ENCODE assay signal across 12 cellular contexts in the genomic region with DNA sequence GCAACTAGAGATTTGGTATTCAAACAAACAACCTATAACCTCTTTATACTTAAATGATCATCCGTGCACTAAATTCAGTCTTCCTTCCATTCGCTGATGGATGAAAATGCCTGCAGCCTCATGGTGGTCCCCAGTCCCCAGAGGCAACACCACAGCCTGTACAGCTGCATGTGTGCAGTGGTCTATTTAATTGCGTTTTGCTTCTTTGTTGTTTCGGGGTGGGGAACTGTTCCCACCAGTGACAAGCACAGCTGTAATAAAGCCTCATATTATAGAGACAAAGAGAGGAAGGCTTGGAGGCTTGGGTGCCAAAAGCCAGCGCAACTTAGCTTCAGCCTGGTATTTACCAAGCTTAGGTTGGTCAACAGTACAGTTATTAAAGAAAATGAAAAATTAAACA. TPM values are rescaled to one million over a fixed set of nuclear protein-coding genes. Genes with fewer than 3 reads are reported as not detected.
DNase-seq lines count a peak whose midpoint lies in the region; ATAC-seq and TF ChIP-seq lines count a peak whose summit lies in the region.
"Had no signal": no experiment of that assay in that cellular context is flagged by ENCODE, and none has a peak within 500 bp of the region (broad histone marks: within the 10 kb centered on the region; RNA-seq: fewer than 3 reads in every experiment).

No MANE protein-coding gene starts in this region.

- H3K36me3 ChIP-seq in OCI-LY7 (ENCODE audit: insufficient read depth, low read length) (peaks cover 21% of the 10 kb centered on the region), left lung (no peaks in the 10 kb centered on the region), stomach smooth muscle (ENCODE audit: control insufficient read depth in 2 of 2, insufficient read depth in 2 of 2, low read length in 2 of 2) (no peaks in the 10 kb centered on the region), ovary (no peaks in the 10 kb centered on the region)

- no peaks in the 10 kb centered on the region for H3K9me2 ChIP-seq in OCI-LY7 (ENCODE audit: insufficient read depth, low read length)

- BruUV-seq in OCI-LY7 (replicated peaks; lab: Mats Ljungman, UMichigan): no TSS peak

- CTCF ChIA-PET in OCI-LY7 (lab: Charles Lee; ENCODE audit: unreplicated experiment): interaction anchor here (0.6 to 2.0 kb wide), 4 partner anchors 25 to 135 kb away, joined by 3 to 6 read pairs (median 4); no protein-coding TSS in a partner anchor

- H3K4me3 ChIP-seq in HL-60 (replicated peaks; ENCODE audit: insufficient read depth, low read length): no peak overlapping the region
- peak overlapping the region; percentile 75 for H3K4me3 ChIP-seq in OCI-LY7 (ENCODE audit: low read depth, low read length, poor library complexity, severe bottlenecking)
- no peak overlapping the region for H3K4me3 ChIP-seq in left lung
- H3K4me3 ChIP-seq in stomach smooth muscle (ENCODE audit: low read length in 2 of 2): peak overlapping the region in 1 of 2 donors; percentile 66
- no peak overlapping the region for H3K4me3 ChIP-seq in ovary
- H3K4me3 ChIP-seq: lung had no signal

- peak overlapping the region in 1 of 2 donors; percentile 47 for H3K9ac ChIP-seq in stomach smooth muscle (ENCODE audit: low read length in 2 of 2)

- WGBS in ovary, 3 donors: 72 to 75% (median 75%) methylated on average over 5 of the region's 5 CpGs

- H3K4me1 ChIP-seq in OCI-LY7 (ENCODE audit: insufficient read depth, low read length, poor library complexity, severe bottlenecking): peaks cover 88% of the 10 kb centered on the region
- peaks cover 25 to 82% of the 10 kb centered on the region in 2 donors for H3K4me1 ChIP-seq in left lung
- peaks cover 43% of the 10 kb centered on the region for H3K4me1 ChIP-seq in stomach smooth muscle (ENCODE audit: control insufficient read depth, insufficient read depth, low read length)
- peaks cover 4% of the 10 kb centered on the region for H3K4me1 ChIP-seq in ovary (ENCODE audit: insufficient read depth)

- H3K9me3 ChIP-seq in OCI-LY7 (ENCODE audit: low read length) (0 out of 2 replicates have a peak, but pooled peaks cover 4% of the 10 kb centered on the region), left lung (no peaks in the 10 kb centered on the region), stomach smooth muscle (ENCODE audit: control insufficient read depth in 2 of 2, low read length in 2 of 2) (no peaks in the 10 kb centered on the region), ovary (no peaks in the 10 kb centered on the region)

- no peak for DNase-seq in HL-60 (ENCODE audit: low read depth in 1 of 2, low spot score in 1 of 2)
- DNase-seq in OCI-LY7 (ENCODE audit: low spot score): peak; percentile 89
- DNase-seq in left lung: no peak
- no peak for DNase-seq in GM03348 (ENCODE audit: low spot score)
- no peak for DNase-seq in putamen (ENCODE audit: low spot score)
- no peak for DNase-seq in ovary
- DNase-seq: activated CD8-positive, alpha-beta memory T cell treated with anti-CD3 and anti-CD28 coated beads, Interleukin-2, amount 50 U/mL, for 48 hours; Calu3 had no signal

- intact Hi-C loops in OCI-LY7 (cut with micrococcal nuclease; ENCODE audit: unreplicated experiment): loop anchor here (1.0 to 10.0 kb wide), 3 partner anchors 94 to 1683 kb away; a partner anchor contains a TSS
- intact Hi-C loops in left lung (cut with DNase I): no loop called here
- intact Hi-C loops in ovary (cut with DNase I): no loop called here

- TF ChIP-seq EP300 in ovary (IDR thresholded peaks at IDR 0.05): no peak

- POLR2A ChIA-PET in OCI-LY7 (lab: Charles Lee): interaction anchor here (0.5 to 17.7 kb wide), 15 partner anchors 8 to 1824 kb away, joined by 3 to 330 read pairs (median 4); a partner anchor contains a TSS

- no peak for TF ChIP-seq POLR2A in ovary (IDR thresholded peaks at IDR 0.05)

- peaks cover 45% of the 10 kb centered on the region; the same call in 1 of the 2 replicates for H3K79me2 ChIP-seq in OCI-LY7 (ENCODE audit: insufficient read depth, low read depth, low read length)

- no peak overlapping the region for H2AFZ ChIP-seq in OCI-LY7 (ENCODE audit: low read length)

- TF ChIP-seq CTCF in HL-60 (IDR thresholded peaks at IDR 0.05; ENCODE audit: insufficient read depth, low read length) (no peak), OCI-LY7 (conservative IDR thresholded peaks at IDR 0.05; ENCODE audit: low read length) (no peak), left lung (IDR thresholded peaks at IDR 0.05) (no peak), ovary (IDR thresholded peaks at IDR 0.05) (no peak)

- H3K27me3 ChIP-seq in HL-60 (ENCODE audit: insufficient read depth, poor library complexity, severe bottlenecking) (no peaks in the 10 kb centered on the region), left lung (no peaks in the 10 kb centered on the region), stomach smooth muscle (ENCODE audit: control insufficient read depth in 1 of 2, insufficient read depth in 2 of 2, low read length in 2 of 2) (peaks cover 2 to 9% of the 10 kb centered on the region in 2 donors), ovary (no peaks in the 10 kb centered on the region)

- H3K4me2 ChIP-seq in OCI-LY7 (ENCODE audit: low read length): peak overlapping the region; percentile 77

- no peaks in the 10 kb centered on the region for H4K20me1 ChIP-seq in OCI-LY7 (ENCODE audit: insufficient read depth, low read length)

- ATAC-seq in left lung: no peak
- no peak for ATAC-seq in GM21737 (IDR thresholded peaks at IDR 0.05; ENCODE audit: unreplicated experiment)

- H3K27ac ChIP-seq in HL-60 (replicated peaks) (peak overlapping the region; percentile 98), OCI-LY7 (ENCODE audit: low read depth, low read length, poor library complexity, severe bottlenecking) (peak overlapping the region; percentile 99), left lung (peak overlapping the region; percentile 39 to 56), stomach smooth muscle (ENCODE audit: low read length) (peak overlapping the region; percentile 24), ovary (no peak overlapping the region)

RNA-seq across cellular contexts. Expression of a gene that starts 3.9 kb away (rescaled TPM):
- 16.9 and 20.0 TPM in 2 replicates for total RNA-seq in OCI-LY7 (2014; rRNA removed; shearing (Covaris generic))
- total RNA-seq in OCI-LY7 (2022): 21.0 and 25.3 TPM in 2 replicates
- total RNA-seq in left lung: 10 to 100 TPM; 28.3 to 61.0 TPM
- 1 to 10 TPM; 1.1 to 8.4 (median 2.9) TPM for total RNA-seq in ovary
- polyA plus RNA-seq in ovary: 1 to 10 TPM; 1.8 to 5.1 TPM

RNA-seq across cellular contexts. Expression of a gene that starts 39.7 kb away (rescaled TPM):
- total RNA-seq in OCI-LY7 (2014; rRNA removed; shearing (Covaris generic)): not detected in 2 replicates
- total RNA-seq in OCI-LY7 (2022) (not detected in 2 replicates), left lung (10 to 100 TPM; 50.5 to 90.9 TPM), ovary (1 to 10 TPM in 5 of 7 donors, under 1 TPM in 2; 0.25 to 3.9 (median 1.7) TPM)
- 10 to 100 TPM in 1 of 2 donors, 1 to 10 TPM in 1; 2.0 to 12.3 TPM for polyA plus RNA-seq in ovary
- total RNA-seq: Calu3, pulmonary artery endothelial cell had no signal

Comparison
In these comparisons a context has a peak if more than half of its experiments do, and no peak if none do; other contexts are left out.
1. H3K27ac ChIP-seq: peak in HL-60 (single experiment), OCI-LY7 (single experiment), left lung (2 of 2) and stomach smooth muscle (single experiment); none in ovary (0 of 2).
2. RNA of a gene that starts 39.7 kb away (total RNA-seq): 50.5 to 90.9 TPM in left lung; 0.25 to 3.9 TPM in ovary and not detected in OCI-LY7; every median in the first group is over 10 times any median in the second.